8 cellular contexts compared by ENCODE assay signal in the genomic region with DNA sequence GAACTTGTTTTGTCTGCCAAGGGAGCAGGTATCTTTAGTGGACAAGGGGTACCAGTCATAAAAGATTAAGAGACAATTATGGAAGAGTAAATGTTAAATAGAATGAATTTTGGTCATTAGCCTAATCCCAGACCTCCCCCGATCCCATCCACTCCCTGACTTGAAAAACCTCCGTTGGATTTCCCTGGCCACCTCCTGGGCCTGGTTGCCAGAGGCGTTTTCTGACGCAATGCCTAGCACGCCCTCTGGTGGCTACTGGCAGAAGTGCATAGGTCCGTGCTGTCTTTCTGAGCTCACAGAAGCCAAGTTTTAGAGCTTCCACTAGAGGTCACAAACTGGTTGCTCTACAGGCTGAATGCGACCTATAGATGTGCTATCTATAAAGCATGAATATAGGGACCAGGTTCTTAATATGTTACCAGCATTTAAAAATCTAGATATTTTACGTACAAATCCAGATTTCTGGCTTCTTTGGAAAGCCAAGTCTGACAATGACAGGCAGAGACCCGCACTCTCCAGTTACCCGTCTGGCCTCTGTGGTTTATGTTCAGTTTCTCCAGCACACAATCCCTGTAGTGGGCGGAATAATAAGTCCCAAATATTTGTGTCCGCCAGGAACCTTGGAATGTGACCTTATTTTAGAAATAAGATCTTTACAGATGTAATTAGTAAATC. TPM values are rescaled to one million over a fixed set of nuclear protein-coding genes. Genes with fewer than 3 reads are reported as not detected.
DNase-seq lines count a peak whose midpoint lies in the region; ATAC-seq and TF ChIP-seq lines count a peak whose summit lies in the region.

No MANE protein-coding gene starts in this region.

- no peak overlapping the region for H3K4me3 ChIP-seq in WERI-Rb-1 (ENCODE audit: low read depth, low read length)

- H3K4me1 Mint-ChIP-seq in immature natural killer cell: peaks cover 0 to 5% of the 10 kb centered on the region in 2 donors

- in situ Hi-C loops in G401 (cut with HindIII; ENCODE audit: low sequenced_read_pairs) (no loop called here), T47D (cut with HindIII; ENCODE audit: low pct_unique_long_range_greater_than_20kb, low sequenced_read_pairs) (no loop called here)

- H3K36me3 ChIP-seq in WERI-Rb-1: no peaks in the 10 kb centered on the region

- peak; percentile 50 for ATAC-seq in HG03139 (IDR thresholded peaks at IDR 0.05; ENCODE audit: unreplicated experiment)
- ATAC-seq in GM19452 (IDR thresholded peaks at IDR 0.05; ENCODE audit: unreplicated experiment): no peak

- H3K27me3 ChIP-seq in WERI-Rb-1 (ENCODE audit: insufficient read depth, low read depth, severe bottlenecking): no peaks in the 10 kb centered on the region

- no peak overlapping the region for H3K27ac Mint-ChIP-seq in immature natural killer cell

- H3K36me3 Mint-ChIP-seq in immature natural killer cell: no peaks in the 10 kb centered on the region

- peaks cover 2% of the 10 kb centered on the region for H3K9me3 ChIP-seq in WERI-Rb-1 (ENCODE audit: severe bottlenecking)

- peaks cover 1 to 3% (median 2%) of the 10 kb centered on the region in 3 donors for H3K27me3 Mint-ChIP-seq in immature natural killer cell (ENCODE audit: low read depth in 3 of 3)

- TF ChIP-seq CTCF in WERI-Rb-1 (IDR thresholded peaks at IDR 0.05; ENCODE audit: low read depth, low read length): peak; percentile 96

- DNase-seq in G401 (ENCODE audit: low spot score): peak; percentile 97
- DNase-seq in NCI-H226: peak; percentile 76
- DNase-seq in WERI-Rb-1: peak; percentile 94
- DNase-seq in T47D (ENCODE audit: low read depth in 1 of 2, low spot score in 1 of 2): peak; percentile 71 to 91
- DNase-seq in immature natural killer cell: peak; percentile 67 to 80 (median 74)
- DNase-seq in stimulated activated CD4-positive, alpha-beta T cell treated with anti-CD3 and anti-CD28 coated beads, Interleukin-12 subunit alpha, Interleukin-12 subunit beta, amount 100 ng/mL, for 4 hours: peak; percentile 89

- no peak overlapping the region for H3K4me3 Mint-ChIP-seq in immature natural killer cell

- no peaks in the 10 kb centered on the region for H3K9me3 Mint-ChIP-seq in immature natural killer cell

- H3K27ac ChIP-seq in WERI-Rb-1: no peak overlapping the region

RNA-seq across cellular contexts. Expression of a gene that starts 39.8 kb away (rescaled TPM):
- total RNA-seq in G401 (2014; rRNA removed; shearing (Covaris generic)): 0.12 and 0.17 TPM in 2 replicates
- polyA plus RNA-seq in immature natural killer cell: 10 to 100 TPM; 58.8 to 86.0 (median 69.0) TPM
